ENCODE assay signal across 8 cellular contexts in genomic region chr15:92899910-92900711, GRCh38. TPM values are rescaled to one million over a fixed set of nuclear protein-coding genes. Genes with fewer than 3 reads are reported as not detected.
DNase-seq lines count a peak whose midpoint lies in the region; TF ChIP-seq lines count a peak whose summit lies in the region.

Gene CHD2 (plus strand): TSS chr15:92900324. CDS start chr15:92901238, 914 bp downstream.

- no peaks in the 10 kb centered on the region for H3K9me3 ChIP-seq in SJSA1 (replicated peaks)

- peak within 1 kb of the TSS; percentile 99 for H3K27ac ChIP-seq in SJSA1

- H3K4me1 ChIP-seq in SJSA1 (replicated peaks), result peaks cover 18% of the 10 kb centered on the region

- CTCF ChIA-PET in activated naive CD4-positive, alpha-beta T cell treated with anti-CD3 and anti-CD28 coated beads, Interleukin-2, amount 10 ng/mL, durations not matched to agents 7 days and 5 days (lab: Charles Lee), result interaction anchor here (0.8 to 6.9 kb wide), 13 partner anchors 11 to 103 kb away, joined by 3 to 45 read pairs (median 5); no protein-coding TSS in a partner anchor

- peaks cover 8% of the 10 kb centered on the region for H3K9me3 Mint-ChIP-seq in HFFc6
- peaks cover 9% of the 10 kb centered on the region for H3K9me3 Mint-ChIP-seq in activated naive CD4-positive, alpha-beta T cell treated with anti-CD3 and anti-CD28 coated beads, Interleukin-2, amount 10 ng/mL, durations not matched to agents 7 days and 5 days

- peaks cover 17% of the 10 kb centered on the region for H3K27me3 Mint-ChIP-seq in HFFc6 (ENCODE audit: insufficient read depth)
- H3K27me3 Mint-ChIP-seq in activated naive CD4-positive, alpha-beta T cell treated with anti-CD3 and anti-CD28 coated beads, Interleukin-2, amount 10 ng/mL, durations not matched to agents 7 days and 5 days, result peaks cover 4% of the 10 kb centered on the region

- TF ChIP-seq CTCF in GM10266 (IDR thresholded peaks at IDR 0.05; ENCODE audit: control insufficient read depth, insufficient read depth, low read depth, missing control alignments), result no peak
- TF ChIP-seq CTCF in HFFc6 (IDR thresholded peaks at IDR 0.05), result peak; percentile 10; the same call in 1 of the 2 replicates

- H3K4me3 ChIP-seq in SJSA1, result peak within 1 kb of the TSS; percentile 54

- H3K36me3 Mint-ChIP-seq in HFFc6 (ENCODE audit: low read depth), result peaks cover 85% of the 10 kb centered on the region
- peaks cover 74% of the 10 kb centered on the region for H3K36me3 Mint-ChIP-seq in activated naive CD4-positive, alpha-beta T cell treated with anti-CD3 and anti-CD28 coated beads, Interleukin-2, amount 10 ng/mL, durations not matched to agents 7 days and 5 days

- H3K27me3 ChIP-seq in SJSA1 (replicated peaks), result no peaks in the 10 kb centered on the region

- peaks cover 65% of the 10 kb centered on the region for H3K4me1 Mint-ChIP-seq in HFFc6 (ENCODE audit: low read depth)
- peaks cover 54% of the 10 kb centered on the region for H3K4me1 Mint-ChIP-seq in activated naive CD4-positive, alpha-beta T cell treated with anti-CD3 and anti-CD28 coated beads, Interleukin-2, amount 10 ng/mL, durations not matched to agents 7 days and 5 days

- DNase-seq in GM10266 (ENCODE audit: extremely low spot score) (peak; percentile 81), HFFc6 (peak; percentile 72), MV-4-11 (lab: John Stamatoyannopoulos, UW) (peak; percentile 71), SJSA1 (ENCODE audit: low read depth in 1 of 2, low spot score in 2 of 2) (peak; percentile 72 to 93), glomerular endothelial cell (ENCODE audit: extremely low read depth, low read depth, low spot score) (no peak), occipital lobe (lab: John Stamatoyannopoulos, UW) (no peak), ureter (ENCODE audit: low spot score) (peak; percentile 62)
- DNase-seq in activated naive CD4-positive, alpha-beta T cell treated with anti-CD3 and anti-CD28 coated beads, Interleukin-2, amount 10 ng/mL, durations not matched to agents 7 days and 5 days, result peak; percentile 81

- peak within 1 kb of the TSS; percentile 99 for H3K27ac Mint-ChIP-seq in HFFc6
- peak within 1 kb of the TSS; percentile 100 for H3K27ac Mint-ChIP-seq in activated naive CD4-positive, alpha-beta T cell treated with anti-CD3 and anti-CD28 coated beads, Interleukin-2, amount 10 ng/mL, durations not matched to agents 7 days and 5 days

- H3K36me3 ChIP-seq in SJSA1, result peaks cover 79% of the 10 kb centered on the region

- peak within 1 kb of the TSS; percentile 99 for H3K4me3 Mint-ChIP-seq in HFFc6
- peak within 1 kb of the TSS; percentile 93 for H3K4me3 Mint-ChIP-seq in activated naive CD4-positive, alpha-beta T cell treated with anti-CD3 and anti-CD28 coated beads, Interleukin-2, amount 10 ng/mL, durations not matched to agents 7 days and 5 days

RNA-seq across cellular contexts. Expression of gene CHD2, which starts in this region (rescaled TPM):
- 10 to 100 TPM; 47.5 to 65.3 (median 57.2) TPM for total RNA-seq in HFFc6 (2021; fragmentation: NEBNext Ultra II Directional; extraction: Animal tissue kit (Norgen Biotek cat#: 25700))
- 37.6 and 43.7 TPM in 2 replicates for total RNA-seq in SJSA1 (2014; rRNA removed; shearing (Covaris generic))
- total RNA-seq in glomerular endothelial cell (47.1 and 63.4 TPM in 2 replicates), occipital lobe (165 TPM), ureter (193 TPM)

Comparison
In these comparisons a context has a peak if more than half of its experiments do, and no peak if none do; other contexts are left out.
1. DNase-seq: peak in GM10266 (single experiment), HFFc6 (single experiment), MV-4-11 (single experiment), SJSA1 (2 of 2), activated naive CD4-positive, alpha-beta T cell treated with anti-CD3 and anti-CD28 coated beads, Interleukin-2, amount 10 ng/mL, durations not matched to agents 7 days and 5 days (single experiment) and ureter (single experiment); none in glomerular endothelial cell (single experiment) and occipital lobe (single experiment).